In the genomic region with DNA sequence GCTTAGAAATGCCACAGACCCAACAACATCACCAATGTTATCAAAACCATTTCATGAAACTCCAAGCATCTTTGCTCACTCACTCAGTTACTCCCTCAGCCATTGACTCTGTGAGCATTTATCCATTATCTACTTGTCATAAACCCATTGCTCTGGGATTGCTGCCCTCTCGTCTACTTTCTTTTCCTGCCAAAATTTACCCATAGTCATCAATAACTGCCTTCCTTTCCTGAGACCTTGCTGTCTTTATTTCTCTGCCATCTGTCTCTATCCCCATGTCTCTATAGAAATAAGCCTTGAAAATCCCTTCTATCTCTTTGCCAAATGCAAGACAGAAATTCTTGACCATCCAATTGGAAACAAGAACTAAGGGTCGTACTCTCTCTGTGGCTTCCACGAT, we compare ENCODE assay signal across 7 cellular contexts.
"Had no signal": no experiment of that assay in that cellular context is flagged by ENCODE, and none has a peak within 500 bp of the region (broad histone marks: within the 10 kb centered on the region; RNA-seq: fewer than 3 reads in every experiment).

No MANE protein-coding gene starts in this region.

- H3K4me3 Mint-ChIP-seq: GM23338, H9, IgD-negative memory B cell had no signal

- H3K27ac Mint-ChIP-seq: GM23338, H9, IgD-negative memory B cell had no signal

- H3K4me1 Mint-ChIP-seq: IgD-negative memory B cell had no signal

- H3K4me2 ChIP-seq: GM23338 had no signal

- H3K4me3 ChIP-seq: GM23338 had no signal

- ATAC-seq: GM23338 had no signal

- H3K36me3 Mint-ChIP-seq: IgD-negative memory B cell had no signal

- FAIRE-seq: H1, H54, HTR-8/SVneo had no signal

- DNase-seq: H9, HCEC 1CT had no signal

- H3K9me3 Mint-ChIP-seq: GM23338, H9 had no signal
